ENCODE assay signal across 26 cellular contexts in genomic region chr2:95054016-95054415, GRCh38. TPM values are rescaled to one million over a fixed set of nuclear protein-coding genes. Genes with fewer than 3 reads are reported as not detected.
DNase-seq lines count a peak whose midpoint lies in the region; ATAC-seq and TF ChIP-seq lines count a peak whose summit lies in the region.
"Had no signal": no experiment of that assay in that cellular context is flagged by ENCODE, and none has a peak within 500 bp of the region (broad histone marks: within the 10 kb centered on the region; RNA-seq: fewer than 3 reads in every experiment).

No MANE protein-coding gene starts in this region.

- H3K27ac ChIP-seq in upper lobe of right lung: no peak overlapping the region
- H3K27ac ChIP-seq: suprapubic skin had no signal

- intact Hi-C loops in natural killer cell (cut with micrococcal nuclease): no loop called here
- intact Hi-C loops in activated CD8-positive, alpha-beta T cell treated with anti-CD3 and anti-CD28 coated beads for 36 hours (cut with micrococcal nuclease): no loop called here
- intact Hi-C loops in upper lobe of right lung (cut with DNase I): no loop called here

- no peaks in the 10 kb centered on the region for H3K27me3 ChIP-seq in upper lobe of right lung

- no peaks in the 10 kb centered on the region for H3K4me1 ChIP-seq in upper lobe of right lung
- H3K4me1 ChIP-seq: suprapubic skin had no signal

- no peaks in the 10 kb centered on the region for H3K36me3 ChIP-seq in upper lobe of right lung
- H3K36me3 ChIP-seq: suprapubic skin had no signal

- no peak for ATAC-seq in natural killer cell treated with Interleukin-12 subunit alpha and Interleukin-12 subunit beta and Interleukin-15 and Interleukin-18, amount 100 ng/mL, for 72 hours
- ATAC-seq in natural killer cell (no peak), upper lobe of right lung (no peak), GM18868 (IDR thresholded peaks at IDR 0.05; ENCODE audit: unreplicated experiment) (no peak), HG03280 (IDR thresholded peaks at IDR 0.05; ENCODE audit: unreplicated experiment) (no peak)
- no peak for ATAC-seq in activated CD8-positive, alpha-beta T cell treated with anti-CD3 and anti-CD28 coated beads for 36 hours
- no peak for ATAC-seq in stimulated activated naive B cell treated with anti-CD40 and anti-IgM and Interleukin-4, amounts not matched to agents 10 μg/mL and 1 μg/mL and 100 μg/mL, for 72 hours (replicated peaks)
- ATAC-seq: activated CD4-positive, CD25-positive, alpha-beta regulatory T cell treated with anti-CD3 and anti-CD28 coated beads, Interleukin-2, amount 50 U/mL, for 24 hours had no signal

- peaks cover 14% of the 10 kb centered on the region in 2 donors for H3K27me3 Mint-ChIP-seq in natural killer cell treated with Interleukin-12 subunit alpha and Interleukin-12 subunit beta and Interleukin-15 and Interleukin-18, amount 100 ng/mL, for 72 hours
- peaks cover 5 to 9% of the 10 kb centered on the region in 2 donors for H3K27me3 Mint-ChIP-seq in natural killer cell (ENCODE audit: low read depth in 2 of 2)
- no peaks in the 10 kb centered on the region for H3K27me3 Mint-ChIP-seq in activated CD8-positive, alpha-beta T cell treated with anti-CD3 and anti-CD28 coated beads for 36 hours
- H3K27me3 Mint-ChIP-seq in stimulated activated naive B cell treated with anti-CD40 and anti-IgM and Interleukin-4, amounts not matched to agents 10 μg/mL and 1 μg/mL and 100 μg/mL, for 72 hours: peaks cover 10 to 33% of the 10 kb centered on the region in 2 donors

- no peaks in the 10 kb centered on the region for H3K9me3 Mint-ChIP-seq in natural killer cell treated with Interleukin-12 subunit alpha and Interleukin-12 subunit beta and Interleukin-15 and Interleukin-18, amount 100 ng/mL, for 72 hours
- H3K9me3 Mint-ChIP-seq in natural killer cell: no peaks in the 10 kb centered on the region
- no peaks in the 10 kb centered on the region for H3K9me3 Mint-ChIP-seq in activated CD8-positive, alpha-beta T cell treated with anti-CD3 and anti-CD28 coated beads for 36 hours
- H3K9me3 Mint-ChIP-seq in stimulated activated naive B cell treated with anti-CD40 and anti-IgM and Interleukin-4, amounts not matched to agents 10 μg/mL and 1 μg/mL and 100 μg/mL, for 72 hours: no peaks in the 10 kb centered on the region
- H3K9me3 Mint-ChIP-seq: activated naive CD4-positive, alpha-beta T cell treated with anti-CD3 and anti-CD28 coated beads for 36 hours; central memory CD8-positive, alpha-beta T cell; H9 had no signal

- H3K4me3 Mint-ChIP-seq in natural killer cell treated with Interleukin-12 subunit alpha and Interleukin-12 subunit beta and Interleukin-15 and Interleukin-18, amount 100 ng/mL, for 72 hours: no peak overlapping the region
- H3K4me3 Mint-ChIP-seq in natural killer cell: no peak overlapping the region
- no peak overlapping the region for H3K4me3 Mint-ChIP-seq in activated CD8-positive, alpha-beta T cell treated with anti-CD3 and anti-CD28 coated beads for 36 hours
- H3K4me3 Mint-ChIP-seq in stimulated activated naive B cell treated with anti-CD40 and anti-IgM and Interleukin-4, amounts not matched to agents 10 μg/mL and 1 μg/mL and 100 μg/mL, for 72 hours: no peak overlapping the region
- H3K4me3 Mint-ChIP-seq: activated naive CD4-positive, alpha-beta T cell treated with anti-CD3 and anti-CD28 coated beads for 36 hours; central memory CD8-positive, alpha-beta T cell had no signal

- peak; percentile 39 for DNase-seq in natural killer cell treated with Interleukin-12 subunit alpha and Interleukin-12 subunit beta and Interleukin-15 and Interleukin-18, amount 100 ng/mL, for 72 hours (ENCODE audit: low spot score)
- DNase-seq in natural killer cell (no peak), islet precursor cell (peak; percentile 15), upper lobe of right lung (peak; percentile 46)
- no peak for DNase-seq in activated CD8-positive, alpha-beta T cell treated with anti-CD3 and anti-CD28 coated beads for 36 hours
- no peak for DNase-seq in stimulated activated naive B cell treated with anti-CD40 and anti-IgM and Interleukin-4, amounts not matched to agents 10 μg/mL and 1 μg/mL and 100 μg/mL, for 72 hours
- DNase-seq: activated T-cell treated with anti-CD3 and anti-CD28 coated beads, Interleukin-2, amount 50 U/mL, for 48 hours; C1 segment of cervical spinal cord; effector CD4-positive, alpha-beta T cell; Kasumi-1; kidney glomerular epithelial cell; mammary epithelial cell; NCI-H1048; NCI-H187 treated with DMSO at 0.1 percent for 48 hours; NCI-H2227 treated with DMSO at 0.1 percent for 48 hours; NCI-H748 treated with DMSO at 0.1 percent for 48 hours; occipital lobe; SHP77 had no signal

- peaks cover 6 to 9% of the 10 kb centered on the region in 2 donors for H3K4me1 Mint-ChIP-seq in natural killer cell treated with Interleukin-12 subunit alpha and Interleukin-12 subunit beta and Interleukin-15 and Interleukin-18, amount 100 ng/mL, for 72 hours (ENCODE audit: low read depth in 2 of 2)
- H3K4me1 Mint-ChIP-seq in natural killer cell: no peaks in the 10 kb centered on the region
- peaks cover 65% of the 10 kb centered on the region for H3K4me1 Mint-ChIP-seq in activated CD8-positive, alpha-beta T cell treated with anti-CD3 and anti-CD28 coated beads for 36 hours (ENCODE audit: low read depth)
- peaks cover 3 to 12% of the 10 kb centered on the region in 2 donors for H3K4me1 Mint-ChIP-seq in stimulated activated naive B cell treated with anti-CD40 and anti-IgM and Interleukin-4, amounts not matched to agents 10 μg/mL and 1 μg/mL and 100 μg/mL, for 72 hours
- H3K4me1 Mint-ChIP-seq: central memory CD8-positive, alpha-beta T cell had no signal

- CTCF ChIA-PET in activated CD8-positive, alpha-beta T cell treated with anti-CD3 and anti-CD28 coated beads for 36 hours (lab: Charles Lee): interaction anchor here (1.0 to 12.1 kb wide), 12 partner anchors 9 to 61 kb away, joined by 3 to 142 read pairs (median 10); partner anchors contain the start of gene MAL

- TF ChIP-seq CTCF in natural killer cell (IDR thresholded peaks at IDR 0.05) (no peak), upper lobe of right lung (IDR thresholded peaks at IDR 0.05) (no peak)
- TF ChIP-seq CTCF in activated CD8-positive, alpha-beta T cell treated with anti-CD3 and anti-CD28 coated beads for 36 hours (IDR thresholded peaks at IDR 0.05): no peak

- H3K27ac Mint-ChIP-seq in natural killer cell treated with Interleukin-12 subunit alpha and Interleukin-12 subunit beta and Interleukin-15 and Interleukin-18, amount 100 ng/mL, for 72 hours: no peak overlapping the region
- H3K27ac Mint-ChIP-seq in natural killer cell: no peak overlapping the region
- H3K27ac Mint-ChIP-seq in activated CD8-positive, alpha-beta T cell treated with anti-CD3 and anti-CD28 coated beads for 36 hours: peak overlapping the region; percentile 85
- H3K27ac Mint-ChIP-seq in stimulated activated naive B cell treated with anti-CD40 and anti-IgM and Interleukin-4, amounts not matched to agents 10 μg/mL and 1 μg/mL and 100 μg/mL, for 72 hours: no peak overlapping the region
- H3K27ac Mint-ChIP-seq: activated naive CD4-positive, alpha-beta T cell treated with anti-CD3 and anti-CD28 coated beads for 36 hours; H9 had no signal

- H3K36me3 Mint-ChIP-seq in natural killer cell treated with Interleukin-12 subunit alpha and Interleukin-12 subunit beta and Interleukin-15 and Interleukin-18, amount 100 ng/mL, for 72 hours: no peaks in the 10 kb centered on the region
- H3K36me3 Mint-ChIP-seq in natural killer cell: no peaks in the 10 kb centered on the region
- peaks cover 28% of the 10 kb centered on the region for H3K36me3 Mint-ChIP-seq in activated CD8-positive, alpha-beta T cell treated with anti-CD3 and anti-CD28 coated beads for 36 hours (ENCODE audit: low read depth)
- H3K36me3 Mint-ChIP-seq in stimulated activated naive B cell treated with anti-CD40 and anti-IgM and Interleukin-4, amounts not matched to agents 10 μg/mL and 1 μg/mL and 100 μg/mL, for 72 hours: no peaks in the 10 kb centered on the region

- H3K4me3 ChIP-seq in upper lobe of right lung: no peak overlapping the region
- H3K4me3 ChIP-seq: suprapubic skin had no signal

- POLR2A ChIA-PET in activated CD8-positive, alpha-beta T cell treated with anti-CD3 and anti-CD28 coated beads for 36 hours (lab: Charles Lee): interaction anchor here (0.7 to 6.6 kb wide), 8 partner anchors 9 to 48 kb away, joined by 3 to 65 read pairs (median 8); no protein-coding TSS in a partner anchor

- H3K9me3 ChIP-seq in upper lobe of right lung: no peaks in the 10 kb centered on the region
- H3K9me3 ChIP-seq: suprapubic skin had no signal

RNA-seq across cellular contexts. Expression of gene MAL, which starts 28.5 kb away (rescaled TPM):
- total RNA-seq in natural killer cell treated with Interleukin-12 subunit alpha and Interleukin-12 subunit beta and Interleukin-15 and Interleukin-18, amount 100 ng/mL, for 72 hours: 1 to 10 TPM; 1.2 to 2.2 TPM
- total RNA-seq in natural killer cell: 1 to 10 TPM in 2 of 3 donors, under 1 TPM in 1; 0.54 to 3.3 (median 1.8) TPM
- 10 to 100 TPM; 54.0 to 59.2 TPM for total RNA-seq in activated CD8-positive, alpha-beta T cell treated with anti-CD3 and anti-CD28 coated beads for 36 hours
- 21.2 TPM for total RNA-seq in upper lobe of right lung
- total RNA-seq: H9, mammary epithelial cell, occipital lobe, OCI-LY7 had no signal

Comparison
In these comparisons a context has a peak if more than half of its experiments do, and no peak if none do; other contexts are left out.
1. DNase-seq: peak in natural killer cell treated with Interleukin-12 subunit alpha and Interleukin-12 subunit beta and Interleukin-15 and Interleukin-18, amount 100 ng/mL, for 72 hours (single experiment), islet precursor cell (single experiment) and upper lobe of right lung (single experiment); none in natural killer cell (single experiment), activated CD8-positive, alpha-beta T cell treated with anti-CD3 and anti-CD28 coated beads for 36 hours (single experiment) and stimulated activated naive B cell treated with anti-CD40 and anti-IgM and Interleukin-4, amounts not matched to agents 10 μg/mL and 1 μg/mL and 100 μg/mL, for 72 hours (single experiment).